Comparison of ENCODE assay signal across 8 cellular contexts in genomic region chr1:39272791-39273071, GRCh38.
DNase-seq lines count a peak whose midpoint lies in the region; ATAC-seq and TF ChIP-seq lines count a peak whose summit lies in the region.
"Had no signal": no experiment of that assay in that cellular context is flagged by ENCODE, and none has a peak within 500 bp of the region (broad histone marks: within the 10 kb centered on the region; RNA-seq: fewer than 3 reads in every experiment).

No MANE protein-coding gene starts in this region.

- H3K4me3 ChIP-seq in esophagus muscularis mucosa = peak overlapping the region in 2 of 4 donors; percentile 3 to 13
- H3K4me3 ChIP-seq in sigmoid colon = peak overlapping the region in 1 of 4 donors; percentile 9
- H3K4me3 ChIP-seq: HAP-1 had no signal

- TF ChIP-seq EP300 in esophagus muscularis mucosa (IDR thresholded peaks at IDR 0.05) (no peak), sigmoid colon (IDR thresholded peaks at IDR 0.05) (no peak)

- 81% methylated on average over 1 of the region's 1 CpG for WGBS in esophagus muscularis mucosa
- 81 to 90% methylated on average over 1 of the region's 1 CpG for WGBS in sigmoid colon, 2 donors

- H3K9me3 ChIP-seq in esophagus muscularis mucosa (no peaks in the 10 kb centered on the region), sigmoid colon (no peaks in the 10 kb centered on the region)
- H3K9me3 ChIP-seq: HAP-1 had no signal

- peaks cover 0 to 4% (median 0%) of the 10 kb centered on the region in 4 donors for H3K36me3 ChIP-seq in esophagus muscularis mucosa
- H3K36me3 ChIP-seq in sigmoid colon = no peaks in the 10 kb centered on the region
- H3K36me3 ChIP-seq: HAP-1 had no signal

- peak; percentile 67 for DNase-seq in DMS53 (lab: John Stamatoyannopoulos, UW)
- DNase-seq in NCI-H2029 treated with DMSO at 0.1 percent for 48 hours (lab: John Stamatoyannopoulos, UW) = peak; percentile 100
- DNase-seq in esophagus muscularis mucosa (ENCODE audit: extremely low spot score) = no peak
- no peak for DNase-seq in sigmoid colon
- DNase-seq in kidney tubule cell (ENCODE audit: low spot score) = no peak

- H3K27me3 ChIP-seq in esophagus muscularis mucosa (no peaks in the 10 kb centered on the region), sigmoid colon (no peaks in the 10 kb centered on the region)

- H3K4me1 ChIP-seq in esophagus muscularis mucosa (peaks cover 52 to 85% (median 76%) of the 10 kb centered on the region in 4 donors), sigmoid colon (peaks cover 0 to 68% (median 64%) of the 10 kb centered on the region in 4 donors)
- H3K4me1 ChIP-seq: HAP-1 had no signal

- TF ChIP-seq CTCF in esophagus muscularis mucosa (IDR thresholded peaks at IDR 0.05) (no peak), sigmoid colon (IDR thresholded peaks at IDR 0.05) (no peak)

- H3K27ac ChIP-seq in esophagus muscularis mucosa (replicated peaks in 1 of 4) = peak overlapping the region; percentile 62 to 87 (median 86)
- peak overlapping the region; percentile 57 to 88 (median 88) for H3K27ac ChIP-seq in sigmoid colon

- intact Hi-C loops in esophagus muscularis mucosa (cut with DNase I) (no loop called here), sigmoid colon (cut with DNase I) (no loop called here)

- no peak for ATAC-seq in HG02623 (IDR thresholded peaks at IDR 0.05; ENCODE audit: unreplicated experiment)
- ATAC-seq in GM18519 (IDR thresholded peaks at IDR 0.05; ENCODE audit: low FRiP score, unreplicated experiment) = no peak

- TF ChIP-seq POLR2A in esophagus muscularis mucosa (IDR thresholded peaks at IDR 0.05; ENCODE audit: low read depth) (no peak), sigmoid colon (IDR thresholded peaks at IDR 0.05) (no peak)

Comparison
In these comparisons a context has a peak if more than half of its experiments do, and no peak if none do; other contexts are left out.
1. DNase-seq: peak in DMS53 (single experiment) and NCI-H2029 treated with DMSO at 0.1 percent for 48 hours (single experiment); none in esophagus muscularis mucosa (single experiment), sigmoid colon (single experiment) and kidney tubule cell (single experiment).